Comparison of ENCODE assay signal across 31 cellular contexts in genomic region chr9:114310471-114311450, GRCh38. TPM values are rescaled to one million over a fixed set of nuclear protein-coding genes. Genes with fewer than 3 reads are reported as not detected.
A peak's percentile ranks its signal among the peaks of the same experiment; 100 is the strongest.
DNase-seq lines count a peak whose midpoint lies in the region; ATAC-seq, FAIRE-seq and TF ChIP-seq lines count a peak whose summit lies in the region.
"Had no signal": no experiment of that assay in that cellular context is flagged by ENCODE, and none has a peak within 500 bp of the region (broad histone marks: within the 10 kb centered on the region; RNA-seq: fewer than 3 reads in every experiment).

No MANE protein-coding gene starts in this region.

- in situ Hi-C loops in K562 (cut with MboI) (no loop called here), HepG2 (cut with HindIII; ENCODE audit: extremely low pct_ligation_motif_present, low pct_unique_long_range_greater_than_20kb) (no loop called here)

- no peak for TF ChIP-seq RAD21 in K562 (CRISPR knock-in tag; conservative IDR thresholded peaks at IDR 0.05 in 1 of 2, IDR thresholded peaks at IDR 0.05 in 1 of 2)
- TF ChIP-seq RAD21 in HepG2 (CRISPR knock-in tag; IDR thresholded peaks at IDR 0.05) = no peak

- H3K9me3 Mint-ChIP-seq in activated CD4-positive, alpha-beta T cell treated with anti-CD3 and anti-CD28 coated beads for 36 hours (ENCODE audit: low read depth) = no peaks in the 10 kb centered on the region
- H3K9me3 Mint-ChIP-seq: activated naive CD4-positive, alpha-beta T cell treated with anti-CD3 and anti-CD28 coated beads, Interleukin-2, amount 10 ng/mL, durations not matched to agents 7 days and 5 days; CD4-positive, alpha-beta memory T cell had no signal

- H3K4me1 Mint-ChIP-seq in activated CD4-positive, alpha-beta T cell treated with anti-CD3 and anti-CD28 coated beads for 36 hours = peaks cover under 1% of the 10 kb centered on the region
- H3K4me1 Mint-ChIP-seq: activated naive CD4-positive, alpha-beta T cell treated with anti-CD3 and anti-CD28 coated beads, Interleukin-2, amount 10 ng/mL, durations not matched to agents 7 days and 5 days; WTC11 had no signal

- CTCF ChIA-PET in activated CD4-positive, alpha-beta T cell treated with anti-CD3 and anti-CD28 coated beads for 36 hours (lab: Charles Lee) = interaction anchor here (0.7 kb wide), 1 partner anchor 203 kb away, joined by 3 read pairs; no protein-coding TSS in a partner anchor
- CTCF ChIA-PET in K562 (lab: Yijun Ruan, JAX; ENCODE audit: low intra/inter-chr PET ratio) = no interaction called here
- CTCF ChIA-PET in HepG2 (lab: Yijun Ruan, JAX; ENCODE audit: low intra/inter-chr PET ratio, low total read pairs) = no interaction called here

- no peak overlapping the region for H3K4me2 ChIP-seq in K562 (ENCODE audit: insufficient read depth, low read length)
- H3K4me2 ChIP-seq in HepG2 (ENCODE audit: low read depth, low read length) = no peak overlapping the region

- no peak for TF ChIP-seq EP300 in K562 (IDR thresholded peaks at IDR 0.05; ENCODE audit: low read length)
- TF ChIP-seq EP300 in HepG2 (IDR thresholded peaks at IDR 0.05; ENCODE audit: low read depth in 2 of 2, low read length in 2 of 2) = no peak
- no peak for TF ChIP-seq EP300 in HepG2 (CRISPR knock-in tag; IDR thresholded peaks at IDR 0.05; ENCODE audit: borderline replicate concordance)
- no peak for TF ChIP-seq EP300 in stomach (IDR thresholded peaks at IDR 0.05)

- H3K36me3 ChIP-seq in K562 (ENCODE audit: control insufficient read depth, insufficient read depth, low read length) (no peaks in the 10 kb centered on the region), HepG2 (replicated peaks in 1 of 2; ENCODE audit: control insufficient read depth in 1 of 2, insufficient read depth in 2 of 2, low read length in 2 of 2) (peaks cover 32 to 48% of the 10 kb centered on the region in 2 experiments), stomach (peaks cover 0 to 20% (median 15%) of the 10 kb centered on the region in 4 donors)
- H3K36me3 ChIP-seq: cardiac muscle cell, MG63 had no signal

- TF ChIP-seq POLR2A in K562 (conservative IDR thresholded peaks at IDR 0.05) = no peak
- TF ChIP-seq POLR2A in HepG2 (IDR thresholded peaks at IDR 0.05; ENCODE audit: insufficient read depth in 1 of 2, low read depth in 2 of 2, low read length in 2 of 2) = no peak
- TF ChIP-seq POLR2A in stomach (IDR thresholded peaks at IDR 0.05) = no peak

- no peaks in the 10 kb centered on the region for H3K4me1 ChIP-seq in K562 (replicated peaks in 1 of 2; ENCODE audit: control insufficient read depth in 2 of 2, insufficient read depth in 2 of 2, low read length in 2 of 2)
- H3K4me1 ChIP-seq in HepG2 (ENCODE audit: insufficient read depth, low read length) = peaks cover under 1% of the 10 kb centered on the region; the same call in 1 of the 2 replicates
- peaks cover 0 to 9% (median 2%) of the 10 kb centered on the region in 4 donors for H3K4me1 ChIP-seq in stomach

- peaks cover under 1% of the 10 kb centered on the region; the same call in 1 of the 2 replicates for H4K20me1 ChIP-seq in K562 (replicated peaks; ENCODE audit: control insufficient read depth, insufficient read depth, low read length)
- no peaks in the 10 kb centered on the region for H4K20me1 ChIP-seq in HepG2 (ENCODE audit: insufficient read depth, low read length)

- BruUV-seq in K562 (replicated peaks; lab: Mats Ljungman, UMichigan) (no TSS peak), HepG2 (replicated peaks; lab: Mats Ljungman, UMichigan) (no TSS peak)

- no peaks in the 10 kb centered on the region for H3K9me3 ChIP-seq in K562 (replicated peaks; ENCODE audit: control insufficient read depth, insufficient read depth, low read depth, low read length)
- no peaks in the 10 kb centered on the region for H3K9me3 ChIP-seq in HepG2 (ENCODE audit: low read length)
- H3K9me3 ChIP-seq in stomach = no peaks in the 10 kb centered on the region
- H3K9me3 ChIP-seq: MG63 had no signal

- WGBS in K562 (ENCODE audit: insufficient coverage, low coverage, missing lambda C conversion rate) = 5% methylated on average over 22 of the region's 22 CpGs
- WGBS in HepG2 (ENCODE audit: low lambda C conversion rate) = 94% methylated on average over 22 of the region's 22 CpGs
- 86 to 89% (median 87%) methylated on average over 22 of the region's 22 CpGs for WGBS in stomach, 5 donors

- no peak overlapping the region for H2AFZ ChIP-seq in K562 (ENCODE audit: low read depth, low read length)
- H2AFZ ChIP-seq in HepG2 (ENCODE audit: low read length) = no peak overlapping the region

- H3K36me3 Mint-ChIP-seq in activated CD4-positive, alpha-beta T cell treated with anti-CD3 and anti-CD28 coated beads for 36 hours (ENCODE audit: low read depth) = no peaks in the 10 kb centered on the region
- H3K36me3 Mint-ChIP-seq: activated naive CD4-positive, alpha-beta T cell treated with anti-CD3 and anti-CD28 coated beads, Interleukin-2, amount 10 ng/mL, durations not matched to agents 7 days and 5 days; CD4-positive, alpha-beta memory T cell had no signal

- ATAC-seq in activated CD4-positive, alpha-beta T cell treated with anti-CD3 and anti-CD28 coated beads for 36 hours = no peak
- ATAC-seq in K562 = no peak
- no peak for ATAC-seq in HepG2
- ATAC-seq: Right ventricle myocardium inferior, WTC11 had no signal

- no peak overlapping the region for H3K4me3 Mint-ChIP-seq in activated CD4-positive, alpha-beta T cell treated with anti-CD3 and anti-CD28 coated beads for 36 hours
- H3K4me3 Mint-ChIP-seq: activated naive CD4-positive, alpha-beta T cell treated with anti-CD3 and anti-CD28 coated beads, Interleukin-2, amount 10 ng/mL, durations not matched to agents 7 days and 5 days; CD4-positive, alpha-beta memory T cell; WTC11 had no signal

- H3K79me2 ChIP-seq in K562 (ENCODE audit: control insufficient read depth, insufficient read depth, low read length) (no peaks in the 10 kb centered on the region), HepG2 (ENCODE audit: insufficient read depth, low read length) (no peaks in the 10 kb centered on the region)

- H3K27me3 ChIP-seq in K562 (ENCODE audit: control insufficient read depth in 2 of 2, insufficient read depth in 2 of 2, low read length in 2 of 2) (peaks cover 24 to 62% of the 10 kb centered on the region in 2 experiments), HepG2 (ENCODE audit: control insufficient read depth in 1 of 2, insufficient read depth in 2 of 2, low read length in 2 of 2) (no peaks in the 10 kb centered on the region), stomach (no peaks in the 10 kb centered on the region)
- H3K27me3 ChIP-seq: cardiac muscle cell, MG63 had no signal

- DNase-seq in activated CD4-positive, alpha-beta T cell treated with anti-CD3 and anti-CD28 coated beads for 48 hours = peak; percentile 0
- DNase-seq in activated CD4-positive, alpha-beta T cell treated with anti-CD3 and anti-CD28 coated beads for 36 hours = no peak
- DNase-seq in K562 (ENCODE audit: extremely low read depth in 1 of 4, low spot score in 3 of 4) = no peak
- no peak for DNase-seq in HepG2 (ENCODE audit: low spot score)
- DNase-seq in stomach = peak; percentile 20
- DNase-seq in NCI-H1694 treated with DMSO at 0.1 percent for 48 hours (lab: John Stamatoyannopoulos, UW) = no peak
- DNase-seq in epidermal melanocyte (ENCODE audit: insufficient read length, low spot score) = no peak
- no peak for DNase-seq in HCEC 1CT
- DNase-seq: activated CD4-positive, alpha-beta T cell treated with anti-CD3 and anti-CD28 coated beads, Interleukin-2, amount 50 U/mL, for 4 hours; activated naive CD4-positive, alpha-beta T cell treated with anti-CD3 and anti-CD28 coated beads, Interleukin-2, amount 10 ng/mL, durations not matched to agents 7 days and 5 days; CD4-positive, alpha-beta memory T cell; dermis blood vessel endothelial cell; DMS 273 treated with DMSO at 0.1 percent for 48 hours; KBM-7; mesenchymal stem cell; MG63; NCI-H1417; NCI-H2107; NCI-H446; nucleus accumbens; retina; stimulated activated CD4-positive, alpha-beta T cell treated with anti-CD3 and anti-CD28 coated beads, Interleukin-4, amount 100 ng/mL, for 24 hours; stimulated activated naive CD4-positive, alpha-beta T cell had no signal

- FAIRE-seq in K562 (lab: Jason Lieb, UNC) = no peak
- no peak for FAIRE-seq in HepG2 (lab: Jason Lieb, UNC)

- H3K27ac Mint-ChIP-seq in activated CD4-positive, alpha-beta T cell treated with anti-CD3 and anti-CD28 coated beads for 36 hours = no peak overlapping the region
- H3K27ac Mint-ChIP-seq: activated naive CD4-positive, alpha-beta T cell treated with anti-CD3 and anti-CD28 coated beads, Interleukin-2, amount 10 ng/mL, durations not matched to agents 7 days and 5 days; CD4-positive, alpha-beta memory T cell; WTC11 had no signal

- H3K9ac ChIP-seq in K562 (ENCODE audit: insufficient read depth in 1 of 2, low read depth in 2 of 2, low read length in 2 of 2) (no peak overlapping the region), HepG2 (ENCODE audit: insufficient read depth, low read depth, low read length) (no peak overlapping the region)

- TF ChIP-seq CTCF in K562 (IDR thresholded peaks at IDR 0.05 in 2 of 3, conservative IDR thresholded peaks at IDR 0.05 in 1 of 3; ENCODE audit: insufficient read depth in 2 of 3, low read depth in 1 of 3, low read length in 3 of 3) (no peak), HepG2 (CRISPR knock-in tag; IDR thresholded peaks at IDR 0.05) (no peak), stomach (IDR thresholded peaks at IDR 0.05) (no peak)

- H3K27me3 Mint-ChIP-seq in activated CD4-positive, alpha-beta T cell treated with anti-CD3 and anti-CD28 coated beads for 36 hours = no peaks in the 10 kb centered on the region
- H3K27me3 Mint-ChIP-seq: CD4-positive, alpha-beta memory T cell had no signal

- H3K4me3 ChIP-seq in K562 (no peak overlapping the region), HepG2 (replicated peaks in 1 of 3; ENCODE audit: insufficient read depth in 1 of 3, low read depth in 2 of 3, low read length in 3 of 3) (no peak overlapping the region), stomach (no peak overlapping the region)
- H3K4me3 ChIP-seq: cardiac muscle cell, MG63 had no signal

- intact Hi-C loops in activated CD4-positive, alpha-beta T cell treated with anti-CD3 and anti-CD28 coated beads for 36 hours (cut with DNase I, micrococcal nuclease) = no loop called here
- intact Hi-C loops in K562 (cut with micrococcal nuclease) (no loop called here), HepG2 (cut with micrococcal nuclease; ENCODE audit: unreplicated experiment) (no loop called here), stomach (cut with DNase I; ENCODE audit: low total_unique reads) (no loop called here)

- H3K27ac ChIP-seq in K562 (ENCODE audit: extremely low read depth, low read depth, low read length) = no peak overlapping the region
- H3K27ac ChIP-seq in HepG2 (ENCODE audit: extremely low read length, insufficient read depth, low read length) = no peak overlapping the region
- no peak overlapping the region for H3K27ac ChIP-seq in stomach
- H3K27ac ChIP-seq: 22Rv1, cardiac muscle cell had no signal

- POLR2A ChIA-PET in activated CD4-positive, alpha-beta T cell treated with anti-CD3 and anti-CD28 coated beads for 36 hours (lab: Charles Lee) = interaction anchor here (0.7 kb wide), 1 partner anchor 15 kb away, joined by 3 read pairs; no protein-coding TSS in a partner anchor
- POLR2A ChIA-PET in K562 (lab: Yijun Ruan, JAX) (no interaction called here), HepG2 (lab: Yijun Ruan, JAX) (no interaction called here)

- no peaks in the 10 kb centered on the region for H3K9me1 ChIP-seq in K562 (ENCODE audit: control insufficient read depth, insufficient read depth, low read length)

RNA-seq across cellular contexts. Expression of gene ORM1, which starts 12.1 kb away (rescaled TPM):
- total RNA-seq in activated CD4-positive, alpha-beta T cell treated with anti-CD3 and anti-CD28 coated beads for 36 hours = not detected
- not detected in 2 replicates for total RNA-seq in K562 (2011; cell fraction: chromatin; rRNA removed; ENCODE audit: low replicate concordance)
- not detected in 2 replicates for total RNA-seq in K562 (2011; cell fraction: nucleolus; rRNA removed)
- total RNA-seq in K562 (2011; cell fraction: nucleoplasm; rRNA removed) = not detected in 2 replicates
- not detected in 2 replicates for total RNA-seq in K562 (2014; rRNA removed)
- not detected in 2 replicates for total RNA-seq in K562 (2014; rRNA removed; fragmentation: Illumina TruSeq; extraction: Trizol)
- not detected in 2 replicates for total RNA-seq in K562 (2015; rRNA removed; fragmentation: Illumina TruSeq; extraction: Trizol)
- total RNA-seq in K562 (2021) = 2.9 and 3.4 TPM in 2 replicates
- polyA plus RNA-seq in K562 (2011; rRNA removed) = not detected in 2 replicates
- not detected in 2 replicates for polyA plus RNA-seq in K562 (2011; cell fraction: cytosol; rRNA removed)
- not detected in 2 replicates for polyA plus RNA-seq in K562 (2011; cell fraction: nucleus; rRNA removed)
- polyA plus RNA-seq in K562 (2012) = not detected in 2 replicates
- not detected in 2 replicates for polyA plus RNA-seq in K562 (2014; fragmentation: Illumina TruSeq; extraction: Trizol)
- polyA plus RNA-seq in K562 (2014; fragmentation: Nextera tagmentation; extraction: Ambion mirVana) = not detected
- not detected in 2 replicates for polyA plus RNA-seq in K562 (2014; rRNA removed)
- not detected in 2 replicates for polyA minus RNA-seq in K562 (2011; rRNA and poly(A)+ RNA removed)
- polyA minus RNA-seq in K562 (2011; cell fraction: cytosol; rRNA and poly(A)+ RNA removed) = not detected in 2 replicates
- not detected in 2 replicates for polyA minus RNA-seq in K562 (2011; cell fraction: nucleus; rRNA and poly(A)+ RNA removed)
- total RNA-seq in HepG2 (2016; rRNA removed; fragmentation: Illumina TruSeq; extraction: Trizol) = 327 and 699 TPM in 2 replicates
- 148 and 154 TPM in 2 replicates for total RNA-seq in HepG2 (2016; cell fraction: cytosol; rRNA removed; fragmentation: Illumina TruSeq; extraction: Trizol; ENCODE audit: low read depth)
- total RNA-seq in HepG2 (2016; cell fraction: insoluble cytoplasmic fraction; rRNA removed; fragmentation: Illumina TruSeq; extraction: Trizol) = 343 and 706 TPM in 2 replicates
- total RNA-seq in HepG2 (2016; cell fraction: membrane; rRNA removed; fragmentation: Illumina TruSeq; extraction: Trizol) = 103 and 109 TPM in 2 replicates
- 507 and 557 TPM in 2 replicates for total RNA-seq in HepG2 (2016; cell fraction: nucleus; rRNA removed; fragmentation: Illumina TruSeq; extraction: Trizol)
- polyA plus RNA-seq in HepG2 (2011; rRNA removed) = 1,180 and 1,355 TPM in 2 replicates
- 1,385 and 1,736 TPM in 2 replicates for polyA plus RNA-seq in HepG2 (2011; cell fraction: cytosol; rRNA removed)
- 375 and 530 TPM in 2 replicates for polyA plus RNA-seq in HepG2 (2011; cell fraction: nucleus; rRNA removed)
- polyA plus RNA-seq in HepG2 (2012) = 373 and 660 TPM in 2 replicates
- polyA plus RNA-seq in HepG2 (2016; cell fraction: cytosol; fragmentation: Illumina TruSeq; extraction: Trizol; ENCODE audit: low read depth) = 188 and 210 TPM in 2 replicates
- polyA plus RNA-seq in HepG2 (2016; cell fraction: insoluble cytoplasmic fraction; fragmentation: Illumina TruSeq; extraction: Trizol; ENCODE audit: low read depth) = 388 and 407 TPM in 2 replicates
- 103 and 105 TPM in 2 replicates for polyA plus RNA-seq in HepG2 (2016; cell fraction: membrane; fragmentation: Illumina TruSeq; extraction: Trizol; ENCODE audit: low read depth)
- polyA plus RNA-seq in HepG2 (2016; cell fraction: nucleus; fragmentation: Illumina TruSeq; extraction: Trizol; ENCODE audit: insufficient read depth, low read depth) = 956 and 1,026 TPM in 2 replicates
- polyA minus RNA-seq in HepG2 (2011; rRNA and poly(A)+ RNA removed; ENCODE audit: low replicate concordance) = 0.30 and 495 TPM in 2 replicates
- polyA minus RNA-seq in HepG2 (2011; cell fraction: cytosol; rRNA and poly(A)+ RNA removed) = 195 and 257 TPM in 2 replicates
- polyA minus RNA-seq in HepG2 (2011; cell fraction: nucleus; rRNA and poly(A)+ RNA removed) = 78.8 and 152 TPM in 2 replicates
- total RNA-seq in stomach = 1 to 10 TPM in 2 of 5 donors, not detected in 3; 1.6 to 2.2 TPM
- polyA plus RNA-seq in stomach = 10 to 100 TPM in 1 of 3 donors, 1 to 10 TPM in 2; 2.9 to 14.8 (median 3.9) TPM
- total RNA-seq: cardiac muscle cell; CD4-positive, alpha-beta memory T cell; dermis blood vessel endothelial cell; G401; HT-29; myocyte; OCI-LY7 had no signal
- polyA plus RNA-seq: CD4-positive, alpha-beta memory T cell had no signal

RNA-seq across cellular contexts. Expression of gene ORM2, which starts 18.9 kb away (rescaled TPM):
- not detected for total RNA-seq in activated CD4-positive, alpha-beta T cell treated with anti-CD3 and anti-CD28 coated beads for 36 hours
- not detected in 2 replicates for total RNA-seq in K562 (2011; cell fraction: chromatin; rRNA removed; ENCODE audit: low replicate concordance)
- total RNA-seq in K562 (2011; cell fraction: nucleolus; rRNA removed) = not detected in 2 replicates
- not detected in 2 replicates for total RNA-seq in K562 (2011; cell fraction: nucleoplasm; rRNA removed)
- total RNA-seq in K562 (2014; rRNA removed) (not detected in 2 replicates), K562 (2014; rRNA removed; fragmentation: Illumina TruSeq; extraction: Trizol) (not detected in 2 replicates), K562 (2015; rRNA removed; fragmentation: Illumina TruSeq; extraction: Trizol) (not detected in 2 replicates), K562 (2021) (0.98 and 1.5 TPM in 2 replicates), HepG2 (2016; rRNA removed; fragmentation: Illumina TruSeq; extraction: Trizol) (283 and 565 TPM in 2 replicates), stomach (1 to 10 TPM in 2 of 5 donors, not detected in 3; 1.2 to 2.0 TPM)
- polyA plus RNA-seq in K562 (2011; rRNA removed) (not detected in 2 replicates), K562 (2014; fragmentation: Illumina TruSeq; extraction: Trizol) (not detected in 2 replicates), K562 (2014; fragmentation: Nextera tagmentation; extraction: Ambion mirVana) (not detected), K562 (2014; rRNA removed) (not detected in 2 replicates), HepG2 (2011; rRNA removed) (824 and 855 TPM in 2 replicates), stomach (10 to 100 TPM in 1 of 3 donors, 1 to 10 TPM in 1, not detected in 1; 4.9 to 17.1 TPM)
- polyA plus RNA-seq in K562 (2011; cell fraction: cytosol; rRNA removed) = not detected in 2 replicates
- polyA plus RNA-seq in K562 (2011; cell fraction: nucleus; rRNA removed) = not detected in 2 replicates
- not detected in 2 replicates for polyA plus RNA-seq in K562 (2012)
- not detected in 2 replicates for polyA minus RNA-seq in K562 (2011; rRNA and poly(A)+ RNA removed)
- polyA minus RNA-seq in K562 (2011; cell fraction: cytosol; rRNA and poly(A)+ RNA removed) = 2.5 TPM in 1 of 2 replicates, not detected in the other
- not detected in 2 replicates for polyA minus RNA-seq in K562 (2011; cell fraction: nucleus; rRNA and poly(A)+ RNA removed)
- 120 and 126 TPM in 2 replicates for total RNA-seq in HepG2 (2016; cell fraction: cytosol; rRNA removed; fragmentation: Illumina TruSeq; extraction: Trizol; ENCODE audit: low read depth)
- 282 and 590 TPM in 2 replicates for total RNA-seq in HepG2 (2016; cell fraction: insoluble cytoplasmic fraction; rRNA removed; fragmentation: Illumina TruSeq; extraction: Trizol)
- total RNA-seq in HepG2 (2016; cell fraction: membrane; rRNA removed; fragmentation: Illumina TruSeq; extraction: Trizol) = 75.1 and 75.6 TPM in 2 replicates
- 420 and 454 TPM in 2 replicates for total RNA-seq in HepG2 (2016; cell fraction: nucleus; rRNA removed; fragmentation: Illumina TruSeq; extraction: Trizol)
- 632 and 711 TPM in 2 replicates for polyA plus RNA-seq in HepG2 (2011; cell fraction: cytosol; rRNA removed)
- 207 and 253 TPM in 2 replicates for polyA plus RNA-seq in HepG2 (2011; cell fraction: nucleus; rRNA removed)
- polyA plus RNA-seq in HepG2 (2012) = 237 and 362 TPM in 2 replicates
- 125 and 138 TPM in 2 replicates for polyA plus RNA-seq in HepG2 (2016; cell fraction: cytosol; fragmentation: Illumina TruSeq; extraction: Trizol; ENCODE audit: low read depth)
- 293 and 314 TPM in 2 replicates for polyA plus RNA-seq in HepG2 (2016; cell fraction: insoluble cytoplasmic fraction; fragmentation: Illumina TruSeq; extraction: Trizol; ENCODE audit: low read depth)
- 75.7 and 76.3 TPM in 2 replicates for polyA plus RNA-seq in HepG2 (2016; cell fraction: membrane; fragmentation: Illumina TruSeq; extraction: Trizol; ENCODE audit: low read depth)
- 731 and 821 TPM in 2 replicates for polyA plus RNA-seq in HepG2 (2016; cell fraction: nucleus; fragmentation: Illumina TruSeq; extraction: Trizol; ENCODE audit: insufficient read depth, low read depth)
- 257 TPM in 1 of 2 replicates, not detected in the other for polyA minus RNA-seq in HepG2 (2011; rRNA and poly(A)+ RNA removed; ENCODE audit: low replicate concordance)
- 147 and 150 TPM in 2 replicates for polyA minus RNA-seq in HepG2 (2011; cell fraction: cytosol; rRNA and poly(A)+ RNA removed)
- polyA minus RNA-seq in HepG2 (2011; cell fraction: nucleus; rRNA and poly(A)+ RNA removed) = 41.2 and 60.7 TPM in 2 replicates
- total RNA-seq: cardiac muscle cell; CD4-positive, alpha-beta memory T cell; dermis blood vessel endothelial cell; G401; HT-29; myocyte; OCI-LY7; Right ventricle myocardium inferior had no signal
- polyA plus RNA-seq: cardiac muscle cell; CD4-positive, alpha-beta memory T cell had no signal

Comparison
In these comparisons a context has a peak if more than half of its experiments do, and no peak if none do; other contexts are left out.
1. DNase-seq: peak in activated CD4-positive, alpha-beta T cell treated with anti-CD3 and anti-CD28 coated beads for 48 hours (single experiment) and stomach (single experiment); none in activated CD4-positive, alpha-beta T cell treated with anti-CD3 and anti-CD28 coated beads for 36 hours (single experiment), K562 (0 of 4), HepG2 (single experiment), NCI-H1694 treated with DMSO at 0.1 percent for 48 hours (single experiment), epidermal melanocyte (single experiment) and HCEC 1CT (single experiment).
2. RNA of gene ORM1, which starts 12.1 kb away (total RNA-seq): 103 to 706 TPM in HepG2; not detected in activated CD4-positive, alpha-beta T cell treated with anti-CD3 and anti-CD28 coated beads for 36 hours, 2.9 to 3.4 TPM in K562 and 1.6 to 2.2 TPM in stomach; every median in the first group is over 10 times any median in the second.
3. RNA of gene ORM2, which starts 18.9 kb away (total RNA-seq): 75.1 to 590 TPM in HepG2; not detected in activated CD4-positive, alpha-beta T cell treated with anti-CD3 and anti-CD28 coated beads for 36 hours, 0.98 to 1.5 TPM in K562 and 1.2 to 2.0 TPM in stomach; every median in the first group is over 10 times any median in the second.